In genomic region chr19:55605637-55606470, GRCh38 we compare ENCODE assay signal across 1 cellular context.
TF ChIP-seq lines count a peak whose summit lies in the region.

TSS of gene ZNF865 (plus strand) at chr19:55605647. CDS start at chr19:55613619, 7,972 bp downstream.

TF ChIP-seq in K562, 482 proteins besides CTCF, POLR2A, EP300 and RAD21 (continued from another document and continues in another):
- TF ChIP-seq OTX1 (CRISPR knock-in tag; IDR thresholded peaks at IDR 0.05) (0 out of 2 replicates have a peak, but pooled peaks have one; percentile 55), ZNF780A (CRISPR knock-in tag; IDR thresholded peaks at IDR 0.05) (no peak), ZBTB43 (CRISPR knock-in tag; IDR thresholded peaks at IDR 0.05) (peak; percentile 69; the same call in 1 of the 2 replicates), SMC3 (conservative IDR thresholded peaks at IDR 0.05; ENCODE audit: insufficient read depth, low read depth, low read length) (peak; percentile 52), RBM39 (optimal IDR thresholded peaks at IDR 0.05; ENCODE audit: low read depth, low read length) (peak; percentile 27), ZNF436 (CRISPR knock-in tag; IDR thresholded peaks at IDR 0.05) (no peak), CTBP1 (IDR thresholded peaks at IDR 0.05; ENCODE audit: borderline replicate concordance) (peak; percentile 66), ZNF584 (CRISPR knock-in tag; IDR thresholded peaks at IDR 0.05; ENCODE audit: low read depth) (no peak), RBBP5 (IDR thresholded peaks at IDR 0.05; ENCODE audit: borderline replicate concordance, insufficient read depth, low read length, poor library complexity, severe bottlenecking) (peak; percentile 61), E2F8 (IDR thresholded peaks at IDR 0.05; ENCODE audit: low read depth, partially characterized antibody) (peak; percentile 54), CREBBP (IDR thresholded peaks at IDR 0.05; ENCODE audit: low read depth, low read length) (no peak), DEAF1 (CRISPR knock-in tag; IDR thresholded peaks at IDR 0.05) (peak; percentile 76), ZBTB5 (IDR thresholded peaks at IDR 0.05) (no peak), ZBTB7A (IDR thresholded peaks at IDR 0.05; ENCODE audit: borderline replicate concordance, control insufficient read depth, low read depth, low read length) (peak; percentile 69; the same call in 1 of the 2 replicates), ZBTB40 (IDR thresholded peaks at IDR 0.05) (0 out of 2 replicates have a peak, but pooled peaks have one; percentile 23), ZBTB40 (CRISPR knock-in tag; IDR thresholded peaks at IDR 0.05) (no peak), ILF3 (IDR thresholded peaks at IDR 0.05; ENCODE audit: borderline replicate concordance) (peak; percentile 46; the same call in 1 of the 2 replicates), CBX5 (IDR thresholded peaks at IDR 0.05; ENCODE audit: borderline replicate concordance, low read depth) (no peak), ARID1B (IDR thresholded peaks at IDR 0.05) (peak; percentile 42), ARNT (IDR thresholded peaks at IDR 0.05) (peak; percentile 39 to 71; a peak in 1 of 4 replicates), RFX5 (IDR thresholded peaks at IDR 0.05; ENCODE audit: low read depth, low read length) (peak; percentile 76), MEF2D (tag; conservative IDR thresholded peaks at IDR 0.05; ENCODE audit: low read depth) (no peak), GATAD2A (IDR thresholded peaks at IDR 0.05) (0 out of 2 replicates have a peak, but pooled peaks have one; percentile 47), FOXK2 (conservative IDR thresholded peaks at IDR 0.05 in 1 of 2, IDR thresholded peaks at IDR 0.05 in 1 of 2; ENCODE audit: low read depth in 2 of 2) (0 out of 4 replicates have a peak, but pooled peaks of 1 of the 2 experiments have one; percentile 8), MYC (IDR thresholded peaks at IDR 0.05; ENCODE audit: low read depth, low read length) (0 out of 2 replicates have a peak, but pooled peaks have one; percentile 43), MYC (CRISPR knock-in tag; IDR thresholded peaks at IDR 0.05; ENCODE audit: borderline replicate concordance, low read depth) (no peak), CBFA2T3 (IDR thresholded peaks at IDR 0.05) (peak; percentile 5; the same call in 1 of the 2 replicates), NFE2 (IDR thresholded peaks at IDR 0.05; ENCODE audit: low read depth) (no peak), GABPA (tag; conservative IDR thresholded peaks at IDR 0.05; ENCODE audit: low read depth) (peak; percentile 92), ZBTB9 (CRISPR knock-in tag; IDR thresholded peaks at IDR 0.05) (no peak), ZNF23 (CRISPR knock-in tag; IDR thresholded peaks at IDR 0.05) (no peak), XRCC5 (IDR thresholded peaks at IDR 0.05; ENCODE audit: low read depth, low read length) (peak; percentile 83; the same call in 1 of the 2 replicates), HDAC1 (IDR thresholded peaks at IDR 0.05) (peak in 1 of 2 experiments; percentile 46; a peak in 1 of 4 replicates), DACH1 (IDR thresholded peaks at IDR 0.05; ENCODE audit: partially characterized antibody) (peak; percentile 21), CTCFL (IDR thresholded peaks at IDR 0.05; ENCODE audit: borderline replicate concordance, insufficient read depth, low read depth, low read length, poor library complexity, severe bottlenecking) (peak; percentile 24), ZNF707 (CRISPR knock-in tag; conservative IDR thresholded peaks at IDR 0.05) (no peak), HDAC6 (IDR thresholded peaks at IDR 0.05; ENCODE audit: low read depth, low read length) (no peak), SMAD4 (CRISPR knock-in tag; conservative IDR thresholded peaks at IDR 0.05) (0 out of 2 replicates have a peak, but pooled peaks have one; percentile 13)
